ENCODE assay signal across 25 cellular contexts in genomic region chr3:35523838-35524237, GRCh38.
DNase-seq lines count a peak whose midpoint lies in the region; ATAC-seq, FAIRE-seq and TF ChIP-seq lines count a peak whose summit lies in the region.
"Had no signal": no experiment of that assay in that cellular context is flagged by ENCODE, and none has a peak within 500 bp of the region (broad histone marks: within the 10 kb centered on the region; RNA-seq: fewer than 3 reads in every experiment).

No MANE protein-coding gene starts in this region.

- no peak overlapping the region for H3K23ac ChIP-seq in mesenchymal stem cell (ENCODE audit: low read length in 2 of 2)

- H2BK15ac ChIP-seq in mesenchymal stem cell (ENCODE audit: low read depth, poor library complexity, severe bottlenecking), result no peak overlapping the region

- no peaks in the 10 kb centered on the region for H3K27me3 ChIP-seq in PC-3 (ENCODE audit: low read length)
- H3K27me3 ChIP-seq in mesenchymal stem cell (ENCODE audit: control insufficient read depth in 1 of 2, insufficient read depth in 1 of 2, low read length in 2 of 2), result no peaks in the 10 kb centered on the region

- H3K27ac ChIP-seq in PC-3 (ENCODE audit: low read length) (no peak overlapping the region), mesenchymal stem cell (ENCODE audit: low read length, poor library complexity, severe bottlenecking) (peak overlapping the region; percentile 97)
- H3K27ac ChIP-seq: KMS-11, skin epidermis had no signal

- no peaks in the 10 kb centered on the region for H3K79me2 ChIP-seq in PC-3 (ENCODE audit: low read length)

- CTCF ChIA-PET in PC-3 (lab: Charles Lee), result no interaction called here

- H2BK5ac ChIP-seq in mesenchymal stem cell (ENCODE audit: low read depth, low read length, poor library complexity, severe bottlenecking), result no peak overlapping the region

- H3K9ac ChIP-seq in PC-3 (ENCODE audit: low read length), result no peak overlapping the region
- H3K9ac ChIP-seq in mesenchymal stem cell (ENCODE audit: low read length), result no peak overlapping the region
- H3K9ac ChIP-seq: KMS-11 had no signal

- H4K8ac ChIP-seq in mesenchymal stem cell (ENCODE audit: low read length), result no peak overlapping the region

- POLR2A ChIA-PET in PC-3 (lab: Charles Lee; ENCODE audit: unreplicated experiment), result interaction anchor here (0.6 kb wide), 1 partner anchor 83 kb away, joined by 3 read pairs; no protein-coding TSS in a partner anchor

- no peak overlapping the region for H4K91ac ChIP-seq in mesenchymal stem cell (ENCODE audit: low read length)

- ATAC-seq in PC-3 (peak; percentile 70), GM19035 (IDR thresholded peaks at IDR 0.05; ENCODE audit: unreplicated experiment) (no peak), HG03521 (IDR thresholded peaks at IDR 0.05; ENCODE audit: unreplicated experiment) (no peak), HG03135 (IDR thresholded peaks at IDR 0.05; ENCODE audit: unreplicated experiment) (no peak)
- ATAC-seq: activated naive CD8-positive, alpha-beta T cell treated with anti-CD3 and anti-CD28 coated beads, Interleukin-2, amount 50 U/mL, for 24 hours; natural killer cell treated with Interleukin-12 subunit alpha and Interleukin-12 subunit beta and Interleukin-15 and Interleukin-18, amount 100 ng/mL, for 72 hours; Right ventricle myocardium inferior; stimulated activated naive B cell treated with anti-CD40 and anti-IgM and Interleukin-4, amounts not matched to agents 10 μg/mL and 1 μg/mL and 100 μg/mL, for 72 hours; WTC11 had no signal

- H3K9me2 ChIP-seq in PC-3 (replicated peaks; ENCODE audit: low read length), result no peaks in the 10 kb centered on the region

- H2AFZ ChIP-seq in PC-3 (ENCODE audit: low read length) (no peak overlapping the region), mesenchymal stem cell (ENCODE audit: low read depth, low read length) (no peak overlapping the region)

- H3K4me2 ChIP-seq in PC-3 (ENCODE audit: low read length) (no peak overlapping the region), mesenchymal stem cell (ENCODE audit: low read length, poor library complexity, severe bottlenecking) (no peak overlapping the region)
- H3K4me2 ChIP-seq: KMS-11 had no signal

- no peak overlapping the region for H2BK12ac ChIP-seq in mesenchymal stem cell (ENCODE audit: low read length in 2 of 2)

- no peaks in the 10 kb centered on the region for H3K79me1 ChIP-seq in mesenchymal stem cell (replicated peaks; ENCODE audit: low read length, poor library complexity, severe bottlenecking)

- TF ChIP-seq CTCF in PC-3 (conservative IDR thresholded peaks at IDR 0.05; ENCODE audit: low read depth, low read length), result no peak

- H3K9me3 ChIP-seq in PC-3 (ENCODE audit: low read length), result peaks cover 16% of the 10 kb centered on the region
- no peaks in the 10 kb centered on the region for H3K9me3 ChIP-seq in mesenchymal stem cell (ENCODE audit: control insufficient read depth, low read length)

- no peak overlapping the region for H3K14ac ChIP-seq in mesenchymal stem cell (ENCODE audit: low read length in 2 of 2)

- intact Hi-C loops in PC-3 (cut with micrococcal nuclease), result no loop called here

- H3K4me1 ChIP-seq in PC-3 (ENCODE audit: insufficient read depth, low read length), result no peaks in the 10 kb centered on the region
- H3K4me1 ChIP-seq in mesenchymal stem cell (ENCODE audit: control insufficient read depth, insufficient read depth, low read depth, low read length), result peaks cover 2% of the 10 kb centered on the region

- no peak overlapping the region for H2AK5ac ChIP-seq in mesenchymal stem cell (ENCODE audit: low read length, severe bottlenecking)

- no peak for FAIRE-seq in urothelium cell line (lab: Jason Lieb, UNC)
- FAIRE-seq: HTR-8/SVneo, keratinocyte had no signal

- no peaks in the 10 kb centered on the region for H4K20me1 ChIP-seq in PC-3 (ENCODE audit: low read length)

- no peaks in the 10 kb centered on the region for H3K36me3 ChIP-seq in PC-3 (ENCODE audit: low read depth, low read length)
- H3K36me3 ChIP-seq in mesenchymal stem cell (ENCODE audit: control insufficient read depth in 1 of 2, insufficient read depth in 2 of 2, low read depth in 1 of 2, low read length in 2 of 2), result no peaks in the 10 kb centered on the region

- H3K4me3 ChIP-seq in PC-3 (ENCODE audit: low read length), result no peak overlapping the region
- H3K4me3 ChIP-seq in mesenchymal stem cell (ENCODE audit: insufficient read depth in 1 of 2, low read depth in 1 of 2, low read length in 2 of 2), result no peak overlapping the region
- H3K4me3 ChIP-seq: skin epidermis had no signal

- no peak overlapping the region for H2BK120ac ChIP-seq in mesenchymal stem cell (ENCODE audit: low read depth, low read length)

- no peaks in the 10 kb centered on the region for H3F3A ChIP-seq in PC-3 (ENCODE audit: low read length, unreplicated experiment)

- H3K18ac ChIP-seq in mesenchymal stem cell (ENCODE audit: low read depth in 1 of 2, low read length in 2 of 2), result no peak overlapping the region

- BruUV-seq in PC-3 (replicated peaks; lab: Mats Ljungman, UMichigan), result no TSS peak

- no peak overlapping the region for H3K4ac ChIP-seq in mesenchymal stem cell (ENCODE audit: low read depth in 1 of 2, low read length in 2 of 2)

- peak; percentile 33 for DNase-seq in PC-3
- DNase-seq in dedifferentiated amniotic fluid mesenchymal stem cell (ENCODE audit: extremely low spot score), result peak; percentile 20
- DNase-seq in mesenchymal stem cell, result no peak
- peak; percentile 27 for DNase-seq in urothelium cell line (ENCODE audit: low spot score)
- DNase-seq: activated CD4-positive, alpha-beta T cell treated with anti-CD3 and anti-CD28 coated beads, Interleukin-2, amount 50 U/mL, for 4 hours; activated CD8-positive, alpha-beta memory T cell treated with anti-CD3 and anti-CD28 coated beads, Interleukin-2, amount 50 U/mL, for 48 hours; activated naive CD8-positive, alpha-beta T cell treated with anti-CD3 and anti-CD28 coated beads, Interleukin-2, amount 50 U/mL, for 24 hours; caudate nucleus; DND-41; foreskin melanocyte; hippocampal formation; NCI-H1694 treated with DMSO at 0.1 percent for 48 hours; NCI-H69; stimulated activated naive B cell treated with anti-CD40 and anti-IgM and Interleukin-4, amounts not matched to agents 10 μg/mL and 1 μg/mL and 100 μg/mL, for 72 hours; T1000 had no signal

- 73% methylated on average over 2 of the region's 4 CpGs for WGBS in mesenchymal stem cell
